In genomic region chr5:177982072-177982727, GRCh38 we compare ENCODE assay signal across 10 cellular contexts. TPM values are rescaled to one million over a fixed set of nuclear protein-coding genes. Genes with fewer than 3 reads are reported as not detected.
A peak's percentile ranks its signal among the peaks of the same experiment; 100 is the strongest.
DNase-seq lines count a peak whose midpoint lies in the region; ATAC-seq and TF ChIP-seq lines count a peak whose summit lies in the region.
"Had no signal": no experiment of that assay in that cellular context is flagged by ENCODE, and none has a peak within 500 bp of the region (broad histone marks: within the 10 kb centered on the region; RNA-seq: fewer than 3 reads in every experiment).

No MANE protein-coding gene starts in this region.

- no peak overlapping the region for H3K27ac Mint-ChIP-seq in chondrocyte (ENCODE audit: unreplicated experiment)

- 26% methylated on average over 17 of the region's 17 CpGs; no CpG with 5 or more reads in 1 of the 2 donors for WGBS in transverse colon (ENCODE audit: low coverage in 1 of 2), 2 donors

- no peak for ATAC-seq in gastrocnemius medialis
- ATAC-seq in HG03095 (IDR thresholded peaks at IDR 0.05; ENCODE audit: unreplicated experiment), result no peak

- no peak overlapping the region for H3K4me3 Mint-ChIP-seq in chondrocyte (ENCODE audit: unreplicated experiment)
- H3K4me3 Mint-ChIP-seq: naive B cell had no signal

- H3K27ac ChIP-seq in gastrocnemius medialis (no peak overlapping the region), transverse colon (no peak overlapping the region)
- H3K27ac ChIP-seq: HL-60 had no signal

- TF ChIP-seq CTCF in GM06990 (IDR thresholded peaks at IDR 0.05; ENCODE audit: insufficient read depth, low read length, poor library complexity, severe bottlenecking) (peak; percentile 44), chondrocyte (IDR thresholded peaks at IDR 0.05) (peak; percentile 42), gastrocnemius medialis (IDR thresholded peaks at IDR 0.05 in 4 of 5, conservative IDR thresholded peaks at IDR 0.05 in 1 of 5) (peak in 3 of 5 experiments; percentile 34 to 57 (median 40)), transverse colon (IDR thresholded peaks at IDR 0.05) (peak in 2 of 5 experiments; percentile 20 to 27)

- H3K4me1 Mint-ChIP-seq in chondrocyte (ENCODE audit: low read depth), result no peaks in the 10 kb centered on the region

- intact Hi-C loops in gastrocnemius medialis (cut with DNase I; ENCODE audit: low total_unique reads), result loop anchor here (1.0 kb wide), 1 partner anchor 80 kb away; no protein-coding TSS in a partner anchor
- intact Hi-C loops in transverse colon (cut with DNase I; ENCODE audit: low total_unique reads), result loop anchor here (5.0 kb wide), 1 partner anchor 1005 kb away; no protein-coding TSS in a partner anchor

- in situ Hi-C loops in gastrocnemius medialis (cut with MboI; ENCODE audit: low sequenced_read_pairs in 4 of 4) (loop anchor here in 1 of 4 donors (10.0 kb wide), 1 partner anchor 83 kb away; no protein-coding TSS in a partner anchor), transverse colon (cut with MboI; ENCODE audit: low pct_ligation_motif_present in 1 of 4, low pct_unique_long_range_greater_than_20kb in 1 of 4, low sequenced_read_pairs in 3 of 4) (loop anchor here in 1 of 4 donors (10.0 kb wide), 1 partner anchor 83 kb away; no protein-coding TSS in a partner anchor)

- no peaks in the 10 kb centered on the region for H3K9me3 Mint-ChIP-seq in chondrocyte (ENCODE audit: low read depth)

- H3K36me3 ChIP-seq in GM06990 (ENCODE audit: control insufficient read depth, insufficient read depth, low read length) (no peaks in the 10 kb centered on the region), gastrocnemius medialis (no peaks in the 10 kb centered on the region), transverse colon (no peaks in the 10 kb centered on the region)

- H3K9me3 ChIP-seq in gastrocnemius medialis (no peaks in the 10 kb centered on the region), transverse colon (no peaks in the 10 kb centered on the region)

- no peaks in the 10 kb centered on the region for H3K36me3 Mint-ChIP-seq in chondrocyte (ENCODE audit: low read depth)
- H3K36me3 Mint-ChIP-seq: naive B cell had no signal

- H3K4me1 ChIP-seq in gastrocnemius medialis (no peaks in the 10 kb centered on the region), transverse colon (no peaks in the 10 kb centered on the region)

- TF ChIP-seq EP300 in transverse colon (IDR thresholded peaks at IDR 0.05; ENCODE audit: low read depth), result no peak

- H3K4me3 ChIP-seq in GM06990 (replicated peaks; ENCODE audit: low read depth, low read length) (no peak overlapping the region), gastrocnemius medialis (no peak overlapping the region), transverse colon (no peak overlapping the region)

- DNase-seq in GM06990 (ENCODE audit: extremely low read depth, insufficient read length) (no peak), NAMALWA (ENCODE audit: low spot score) (peak; percentile 51), chondrocyte (ENCODE audit: low spot score) (no peak), gastrocnemius medialis (peak in 1 of 2 donors; percentile 16), AG08396 (ENCODE audit: low spot score) (no peak), transverse colon (no peak), cortex of kidney (lab: John Stamatoyannopoulos, UW) (no peak)
- DNase-seq: naive B cell had no signal

- TF ChIP-seq POLR2A in gastrocnemius medialis (IDR thresholded peaks at IDR 0.05), result no peak
- no peak for TF ChIP-seq POLR2A in transverse colon (IDR thresholded peaks at IDR 0.05)

- H3K27me3 ChIP-seq in GM06990 (replicated peaks; ENCODE audit: control insufficient read depth, insufficient read depth, low read length), result no peaks in the 10 kb centered on the region; the same call in 1 of the 2 replicates
- H3K27me3 ChIP-seq in gastrocnemius medialis, result peaks cover 47 to 61% (median 53%) of the 10 kb centered on the region in 3 donors
- peaks cover 69% of the 10 kb centered on the region for H3K27me3 ChIP-seq in transverse colon

- H3K27me3 Mint-ChIP-seq in chondrocyte (ENCODE audit: low read depth), result peaks cover 11% of the 10 kb centered on the region

RNA-seq across cellular contexts. Expression of gene PROP1, which starts 13.8 kb away (rescaled TPM):
- total RNA-seq in chondrocyte, result not detected in 3 replicates
- not detected for total RNA-seq in gastrocnemius medialis
- not detected for total RNA-seq in transverse colon
